In the genomic region with DNA sequence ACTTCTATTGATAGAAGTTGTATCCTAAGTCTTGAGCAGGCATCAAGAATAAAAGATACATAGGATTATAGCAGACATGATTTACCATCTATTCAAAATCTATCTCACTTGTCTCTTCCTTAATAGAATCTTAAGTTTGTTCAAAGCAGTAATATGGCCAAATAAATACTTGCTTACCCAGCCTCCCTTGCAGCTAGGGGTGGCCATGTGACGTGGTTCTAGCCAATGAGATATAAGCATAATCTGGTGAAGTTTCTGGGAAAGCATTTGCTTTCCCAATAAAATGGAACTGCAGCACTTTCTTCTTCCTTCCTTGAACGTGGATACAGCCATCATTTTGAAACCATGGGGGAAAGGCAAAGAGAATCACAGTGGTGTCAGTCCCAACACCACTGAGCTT, we compare ENCODE assay signal across 25 cellular contexts. TPM values are rescaled to one million over a fixed set of nuclear protein-coding genes. Genes with fewer than 3 reads are reported as not detected.
DNase-seq lines count a peak whose midpoint lies in the region; ATAC-seq, FAIRE-seq and TF ChIP-seq lines count a peak whose summit lies in the region.
"Had no signal": no experiment of that assay in that cellular context is flagged by ENCODE, and none has a peak within 500 bp of the region (broad histone marks: within the 10 kb centered on the region; RNA-seq: fewer than 3 reads in every experiment).

No MANE protein-coding gene starts in this region.

- SMC1A ChIA-PET in GM12878 (lab: Charles Lee; ENCODE audit: uncharacterized antibody, unreplicated experiment): no interaction called here

- no peaks in the 10 kb centered on the region for H3K9me2 ChIP-seq in SK-N-SH

- in situ Hi-C loops in GM12878 (cut with MboI): no loop called here
- in situ Hi-C loops in transverse colon (cut with MboI; ENCODE audit: low pct_ligation_motif_present in 1 of 4, low pct_unique_long_range_greater_than_20kb in 1 of 4, low sequenced_read_pairs in 3 of 4): no loop called here

- no peaks in the 10 kb centered on the region for H3K36me3 ChIP-seq in SK-N-SH (replicated peaks in 1 of 2; ENCODE audit: control insufficient read depth in 1 of 2, insufficient read depth in 2 of 2, low read length in 1 of 2)
- H3K36me3 ChIP-seq in GM12878 (ENCODE audit: control insufficient read depth in 2 of 2, insufficient read depth in 2 of 2, low read length in 1 of 2): no peaks in the 10 kb centered on the region
- no peaks in the 10 kb centered on the region for H3K36me3 ChIP-seq in transverse colon
- H3K36me3 ChIP-seq: BE2C; BLaER1 treated with 17β-estradiol and CSF1 and Interleukin-3, amounts not matched to agents 10 nM and 100 nM had no signal

- TF ChIP-seq EP300 in SK-N-SH (IDR thresholded peaks at IDR 0.05; ENCODE audit: borderline replicate concordance in 1 of 2, low read depth in 1 of 2, low read length in 1 of 2) (no peak), A549 (IDR thresholded peaks at IDR 0.05) (no peak), Ishikawa (IDR thresholded peaks at IDR 0.05; ENCODE audit: borderline replicate concordance) (no peak), GM12878 (IDR thresholded peaks at IDR 0.05; ENCODE audit: borderline replicate concordance in 1 of 2, control insufficient read depth in 1 of 2, low read depth in 2 of 2, low read length in 2 of 2) (no peak), transverse colon (IDR thresholded peaks at IDR 0.05; ENCODE audit: low read depth) (no peak)

- BruUV-seq in GM12878 (replicated peaks; lab: Mats Ljungman, UMichigan): no TSS peak

- no peak overlapping the region for H2AFZ ChIP-seq in SK-N-SH (ENCODE audit: low read depth)
- H2AFZ ChIP-seq in GM12878 (ENCODE audit: control insufficient read depth, low read depth, low read length): no peak overlapping the region
- H2AFZ ChIP-seq: GM23248 had no signal

- H3F3A ChIP-seq in SK-N-SH (replicated peaks; ENCODE audit: insufficient read depth): no peaks in the 10 kb centered on the region

- H3K9ac ChIP-seq in SK-N-SH (no peak overlapping the region), GM12878 (ENCODE audit: control insufficient read depth, insufficient read depth, low read length) (no peak overlapping the region)
- H3K9ac ChIP-seq: BLaER1 treated with 17β-estradiol and CSF1 and Interleukin-3, amounts not matched to agents 10 nM and 100 nM; GM23248 had no signal

- TF ChIP-seq CTCF in SK-N-SH (IDR thresholded peaks at IDR 0.05) (no peak), A549 (IDR thresholded peaks at IDR 0.05) (no peak), GM12878 (IDR thresholded peaks at IDR 0.05 in 2 of 3, conservative IDR thresholded peaks at IDR 0.05 in 1 of 3; ENCODE audit: control insufficient read depth in 2 of 3, extremely low read depth in 1 of 3, insufficient read depth in 1 of 3, low read depth in 3 of 3, low read length in 3 of 3) (no peak), lower leg skin (IDR thresholded peaks at IDR 0.05) (no peak), transverse colon (IDR thresholded peaks at IDR 0.05) (no peak)

- no peaks in the 10 kb centered on the region for H3K9me3 ChIP-seq in SK-N-SH
- H3K9me3 ChIP-seq in A549: peaks cover 13% of the 10 kb centered on the region; the same call in 2 of the 3 replicates
- peaks cover 2% of the 10 kb centered on the region; the same call in 2 of the 3 replicates for H3K9me3 ChIP-seq in GM12878 (replicated peaks; ENCODE audit: control insufficient read depth, insufficient read depth, low read length)
- H3K9me3 ChIP-seq in transverse colon: no peaks in the 10 kb centered on the region
- H3K9me3 ChIP-seq: BE2C had no signal

- H3K4me3 ChIP-seq in SK-N-SH (ENCODE audit: low read depth in 2 of 2, low read length in 1 of 2) (no peak overlapping the region), A549 (no peak overlapping the region), GM12878 (no peak overlapping the region), lower leg skin (ENCODE audit: low read depth, poor library complexity, severe bottlenecking) (no peak overlapping the region), transverse colon (no peak overlapping the region)
- H3K4me3 ChIP-seq: BLaER1 treated with 17β-estradiol and CSF1 and Interleukin-3, amounts not matched to agents 10 nM and 100 nM; GM23248 had no signal

- H3K4me2 ChIP-seq in SK-N-SH: no peak overlapping the region
- H3K4me2 ChIP-seq in A549: no peak overlapping the region
- H3K4me2 ChIP-seq in GM12878 (ENCODE audit: control insufficient read depth, insufficient read depth): no peak overlapping the region
- H3K4me2 ChIP-seq: BLaER1 treated with 17β-estradiol and CSF1 and Interleukin-3, amounts not matched to agents 10 nM and 100 nM had no signal

- no peaks in the 10 kb centered on the region for H3K79me2 ChIP-seq in SK-N-SH (ENCODE audit: insufficient read depth)
- H3K79me2 ChIP-seq in GM12878 (ENCODE audit: control insufficient read depth, insufficient read depth, low read length): no peaks in the 10 kb centered on the region

- ATAC-seq in SK-N-SH treated with all-trans-retinoic acid at 6 μM for 48 hours (no peak), A549 (no peak), GM12878 (no peak)

- intact Hi-C loops in GM12878 (cut with micrococcal nuclease; ENCODE audit: unreplicated experiment) (no loop called here), lower leg skin (cut with DNase I; ENCODE audit: low total_unique reads) (no loop called here), transverse colon (cut with DNase I; ENCODE audit: low total_unique reads) (no loop called here)

- TF ChIP-seq RAD21 in SK-N-SH (IDR thresholded peaks at IDR 0.05; ENCODE audit: low read length): no peak
- TF ChIP-seq RAD21 in A549 (conservative IDR thresholded peaks at IDR 0.05 in 1 of 2, IDR thresholded peaks at IDR 0.05 in 1 of 2): no peak
- no peak for TF ChIP-seq RAD21 in Ishikawa (IDR thresholded peaks at IDR 0.05; ENCODE audit: low read depth)
- no peak for TF ChIP-seq RAD21 in GM12878 (IDR thresholded peaks at IDR 0.05; ENCODE audit: insufficient read depth, low read depth, low read length)

- WGBS in SK-N-SH (ENCODE audit: low lambda C conversion rate): 47% methylated on average over 2 of the region's 2 CpGs
- 55% methylated on average over 2 of the region's 2 CpGs for WGBS in A549 (ENCODE audit: missing lambda C conversion rate)
- WGBS in GM12878 (ENCODE audit: insufficient coverage, insufficient replicate concordance, low lambda C conversion rate, missing lambda C conversion rate): 75% methylated on average over 2 of the region's 2 CpGs
- 90 to 91% methylated on average over 2 of the region's 2 CpGs for WGBS in lower leg skin, 2 donors
- WGBS in transverse colon (ENCODE audit: low coverage in 1 of 2), 2 donors: 75 to 94% methylated on average over 2 of the region's 2 CpGs

- no peak for FAIRE-seq in A549 (lab: Jason Lieb, UNC)
- FAIRE-seq in GM12878 (lab: Jason Lieb, UNC): no peak
- FAIRE-seq: A204.1, D721Med, GM12892, H1 had no signal

- H3K27ac ChIP-seq in SK-N-SH (ENCODE audit: low read depth in 2 of 2, low read length in 1 of 2) (no peak overlapping the region), A549 (no peak overlapping the region), GM12878 (ENCODE audit: control insufficient read depth, insufficient read depth) (no peak overlapping the region), transverse colon (no peak overlapping the region)
- H3K27ac ChIP-seq: 22Rv1; BLaER1 treated with 17β-estradiol and CSF1 and Interleukin-3, amounts not matched to agents 10 nM and 100 nM; GM23248 had no signal

- CTCF ChIA-PET in SK-N-SH (lab: Yijun Ruan, JAX): interaction anchor here (0.8 to 1.7 kb wide), 4 partner anchors 9 to 38 kb away, joined by 3 to 4 read pairs (median 4); no protein-coding TSS in a partner anchor
- CTCF ChIA-PET in A549 (lab: Yijun Ruan, JAX): interaction anchor here (1.1 to 1.5 kb wide), 2 partner anchors 34 to 38 kb away, joined by 3 to 4 read pairs; a partner anchor contains a TSS
- CTCF ChIA-PET in GM12878 (lab: Yijun Ruan, JAX): interaction anchor here (0.6 kb wide), 1 partner anchor 31 kb away, joined by 3 read pairs; no protein-coding TSS in a partner anchor

- H4K20me1 ChIP-seq in SK-N-SH (ENCODE audit: insufficient read depth) (no peaks in the 10 kb centered on the region), GM12878 (ENCODE audit: control insufficient read depth, insufficient read depth) (no peaks in the 10 kb centered on the region)
- H4K20me1 ChIP-seq: BLaER1 treated with 17β-estradiol and CSF1 and Interleukin-3, amounts not matched to agents 10 nM and 100 nM had no signal

- TF ChIP-seq POLR2A in A549 (IDR thresholded peaks at IDR 0.05; ENCODE audit: low read length): no peak
- no peak for TF ChIP-seq POLR2A in GM12878 (IDR thresholded peaks at IDR 0.05; ENCODE audit: low read depth, low read length)
- TF ChIP-seq POLR2A in lower leg skin (IDR thresholded peaks at IDR 0.05): no peak
- no peak for TF ChIP-seq POLR2A in transverse colon (IDR thresholded peaks at IDR 0.05)

- POLR2A ChIA-PET in SK-N-SH (lab: Yijun Ruan, JAX): interaction anchor here (0.5 kb wide), 1 partner anchor 229 kb away, joined by 3 read pairs; no protein-coding TSS in a partner anchor
- POLR2A ChIA-PET in A549 (lab: Yijun Ruan, JAX): no interaction called here
- POLR2A ChIA-PET in GM12878 (lab: Charles Lee): interaction anchor here (0.6 kb wide), 1 partner anchor 226 kb away, joined by 5 read pairs; no protein-coding TSS in a partner anchor

- H3K27me3 ChIP-seq in SK-N-SH (ENCODE audit: insufficient read depth): no peaks in the 10 kb centered on the region
- no peaks in the 10 kb centered on the region for H3K27me3 ChIP-seq in GM12878 (replicated peaks in 1 of 2; ENCODE audit: control insufficient read depth in 2 of 2, insufficient read depth in 2 of 2, low read length in 1 of 2)
- no peaks in the 10 kb centered on the region for H3K27me3 ChIP-seq in transverse colon
- H3K27me3 ChIP-seq: BE2C; BLaER1 treated with 17β-estradiol and CSF1 and Interleukin-3, amounts not matched to agents 10 nM and 100 nM had no signal

- H3K4me1 ChIP-seq in SK-N-SH (ENCODE audit: control insufficient read depth in 1 of 2, insufficient read depth in 2 of 2, low read depth in 1 of 2, low read length in 1 of 2): peaks cover 0 to 7% of the 10 kb centered on the region in 2 experiments; a peak in 1 of 4 replicates
- peaks cover 30% of the 10 kb centered on the region for H3K4me1 ChIP-seq in A549
- H3K4me1 ChIP-seq in GM12878 (ENCODE audit: control insufficient read depth, insufficient read depth, low read length): peaks cover 3% of the 10 kb centered on the region; the same call in 1 of the 2 replicates
- H3K4me1 ChIP-seq in transverse colon: peaks cover 0 to 13% (median 0%) of the 10 kb centered on the region in 4 donors
- H3K4me1 ChIP-seq: BE2C had no signal

- no peak for DNase-seq in SK-N-SH
- DNase-seq in A549 (ENCODE audit: low read depth in 1 of 2, low spot score in 1 of 2): no peak
- DNase-seq in GM12878 (ENCODE audit: low read depth, low spot score): no peak
- DNase-seq in DMS79 treated with DMSO at 0.1 percent for 48 hours (lab: John Stamatoyannopoulos, UW): no peak
- no peak for DNase-seq in lower leg skin (ENCODE audit: low spot score in 2 of 2)
- DNase-seq in transverse colon: no peak
- DNase-seq: ACHN; AML-193; BE2C; CD4-positive, alpha-beta T cell; CD8-positive, alpha-beta memory T cell; DMS 273 treated with DMSO at 0.1 percent for 48 hours; DMS79; GF-D8; GM23248; H7; HCEC 1CT had no signal

- RAD21 ChIA-PET in GM12878 (lab: Charles Lee; ENCODE audit: unreplicated experiment): no interaction called here

RNA-seq across cellular contexts. Expression of a gene that starts 33.7 kb away (rescaled TPM):
- polyA plus RNA-seq in SK-N-SH (2012; rRNA removed): 4.4 and 4.7 TPM in 2 replicates
- polyA plus RNA-seq in SK-N-SH (2012; cell fraction: cytosol; rRNA removed): 2.8 and 3.3 TPM in 2 replicates
- 4.3 and 6.0 TPM in 2 replicates for polyA plus RNA-seq in SK-N-SH (2012; cell fraction: nucleus; rRNA removed)
- polyA plus RNA-seq in A549 (2011; rRNA removed): 22.9 and 26.4 TPM in 2 replicates
- 7.2 and 7.3 TPM in 2 replicates for polyA plus RNA-seq in A549 (2012; cell fraction: cytosol; rRNA removed)
- polyA plus RNA-seq in A549 (2012; cell fraction: nucleus; rRNA removed): 16.4 and 20.7 TPM in 2 replicates
- polyA plus RNA-seq in A549 (2017; fragmentation: RNase III; extraction: RNeasy Plus Mini Kit Qiagen cat#74134 plus additional on column Dnase treatment): 9.1 to 10.4 TPM (median 9.5 TPM) in 3 replicates
- 37.4 and 42.1 TPM in 2 replicates for polyA minus RNA-seq in A549 (2011; rRNA and poly(A)+ RNA removed)
- 16.4 and 16.7 TPM in 2 replicates for total RNA-seq in GM12878 (2013; cell fraction: nucleolus; rRNA removed)
- 35.8 and 37.0 TPM in 2 replicates for total RNA-seq in GM12878 (2014; rRNA removed)
- total RNA-seq in GM12878 (2014; rRNA removed; fragmentation: Illumina TruSeq; extraction: Trizol): 23.2 and 23.8 TPM in 2 replicates
- 43.2 and 43.4 TPM in 2 replicates for total RNA-seq in GM12878 (2021)
- polyA plus RNA-seq in GM12878 (2011; ENCODE audit: low read depth): 24.9 TPM
- 20.3 and 26.9 TPM in 2 replicates for polyA plus RNA-seq in GM12878 (2011; rRNA removed)
- polyA plus RNA-seq in GM12878 (2011; cell fraction: cytosol; rRNA removed): 27.0 and 29.7 TPM in 2 replicates
- 30.5 and 33.0 TPM in 2 replicates for polyA plus RNA-seq in GM12878 (2011; cell fraction: nucleus; rRNA removed)
- polyA plus RNA-seq in GM12878 (2012): 27.7 and 31.8 TPM in 2 replicates
- polyA plus RNA-seq in GM12878 (2014; fragmentation: Illumina TruSeq; extraction: Trizol): 27.4 TPM in 2 replicates
- polyA plus RNA-seq in GM12878 (2014; fragmentation: Nextera tagmentation; extraction: Ambion mirVana): 10 to 100 TPM; 10.8 to 13.9 TPM
- 28.0 and 29.0 TPM in 2 replicates for polyA plus RNA-seq in GM12878 (2014; rRNA removed)
- 10 to 100 TPM; 32.6 to 37.2 TPM for polyA plus RNA-seq in GM12878 (2016; fragmentation: Nextera tagmentation; extraction: Ambion mirVana)
- polyA minus RNA-seq in GM12878 (2011; rRNA and poly(A)+ RNA removed): 49.4 and 72.0 TPM in 2 replicates
- 22.5 and 26.3 TPM in 2 replicates for polyA minus RNA-seq in GM12878 (2011; cell fraction: cytosol; rRNA and poly(A)+ RNA removed)
- polyA minus RNA-seq in GM12878 (2011; cell fraction: nucleus; rRNA and poly(A)+ RNA removed): 12.0 and 23.5 TPM in 2 replicates
- 10 to 100 TPM in 3 of 4 donors, 1 to 10 TPM in 1; 8.3 to 31.1 (median 18.0) TPM for total RNA-seq in lower leg skin
- 10 to 100 TPM in 1 of 4 donors, 1 to 10 TPM in 3; 5.9 to 18.7 (median 9.1) TPM for total RNA-seq in transverse colon
